Comparison of ENCODE assay signal across 7 cellular contexts in genomic region chr4:38803833-38804653, GRCh38. TPM values are rescaled to one million over a fixed set of nuclear protein-coding genes. Genes with fewer than 3 reads are reported as not detected.
DNase-seq lines count a peak whose midpoint lies in the region; ATAC-seq lines count a peak whose summit lies in the region.

No MANE protein-coding gene starts in this region.

- peak overlapping the region; percentile 52 for H3K27ac ChIP-seq in layer of hippocampus (ENCODE audit: low read depth, low read length)

- H3K27ac Mint-ChIP-seq in activated naive CD4-positive, alpha-beta T cell treated with anti-CD3 and anti-CD28 coated beads for 36 hours = peak overlapping the region; percentile 90
- H3K27ac Mint-ChIP-seq in stimulated activated naive CD8-positive, alpha-beta T cell treated with anti-CD3 and anti-CD28 coated beads, Interleukin-15, Interleukin-2, amounts not matched to agents 100 ng/mL and 50 ng/mL, for 24 hours = peak overlapping the region; percentile 96

- H3K4me1 Mint-ChIP-seq in activated naive CD4-positive, alpha-beta T cell treated with anti-CD3 and anti-CD28 coated beads for 36 hours (ENCODE audit: low read depth) = peaks cover 30% of the 10 kb centered on the region
- H3K4me1 Mint-ChIP-seq in stimulated activated naive CD8-positive, alpha-beta T cell treated with anti-CD3 and anti-CD28 coated beads, Interleukin-15, Interleukin-2, amounts not matched to agents 100 ng/mL and 50 ng/mL, for 24 hours (ENCODE audit: low read depth) = peaks cover 45% of the 10 kb centered on the region

- no peaks in the 10 kb centered on the region for H3K27me3 Mint-ChIP-seq in activated naive CD4-positive, alpha-beta T cell treated with anti-CD3 and anti-CD28 coated beads for 36 hours (ENCODE audit: low read depth)
- no peaks in the 10 kb centered on the region for H3K27me3 Mint-ChIP-seq in stimulated activated naive CD8-positive, alpha-beta T cell treated with anti-CD3 and anti-CD28 coated beads, Interleukin-15, Interleukin-2, amounts not matched to agents 100 ng/mL and 50 ng/mL, for 24 hours

- DNase-seq in activated naive CD4-positive, alpha-beta T cell treated with anti-CD3 and anti-CD28 coated beads for 36 hours = peak; percentile 68
- DNase-seq in hepatic stellate cell (ENCODE audit: low spot score) (no peak), NCI-H69 (lab: John Stamatoyannopoulos, UW) (no peak)

- CTCF ChIA-PET in activated naive CD4-positive, alpha-beta T cell treated with anti-CD3 and anti-CD28 coated beads for 36 hours (lab: Charles Lee) = interaction anchor here (0.7 to 6.4 kb wide), 21 partner anchors 8 to 244 kb away, joined by 3 to 62 read pairs (median 4); partner anchors contain the start of genes TLR10 and TLR6

- H3K4me3 Mint-ChIP-seq in activated naive CD4-positive, alpha-beta T cell treated with anti-CD3 and anti-CD28 coated beads for 36 hours = peak overlapping the region; percentile 66
- peak overlapping the region; percentile 83 for H3K4me3 Mint-ChIP-seq in stimulated activated naive CD8-positive, alpha-beta T cell treated with anti-CD3 and anti-CD28 coated beads, Interleukin-15, Interleukin-2, amounts not matched to agents 100 ng/mL and 50 ng/mL, for 24 hours

- intact Hi-C loops in activated naive CD4-positive, alpha-beta T cell treated with anti-CD3 and anti-CD28 coated beads for 36 hours (cut with micrococcal nuclease) = loop anchor here (1.0 to 10.0 kb wide), 13 partner anchors 15 to 1119 kb away; partner anchors contain the start of genes RELL1 and TLR6

- H3K27me3 ChIP-seq in layer of hippocampus (ENCODE audit: control insufficient read depth, insufficient read depth, low read length) = no peaks in the 10 kb centered on the region

- H3K36me3 Mint-ChIP-seq in activated naive CD4-positive, alpha-beta T cell treated with anti-CD3 and anti-CD28 coated beads for 36 hours (ENCODE audit: low read depth) = peaks cover 36% of the 10 kb centered on the region
- peaks cover 38% of the 10 kb centered on the region for H3K36me3 Mint-ChIP-seq in stimulated activated naive CD8-positive, alpha-beta T cell treated with anti-CD3 and anti-CD28 coated beads, Interleukin-15, Interleukin-2, amounts not matched to agents 100 ng/mL and 50 ng/mL, for 24 hours (ENCODE audit: low read depth)

- H3K9me3 Mint-ChIP-seq in activated naive CD4-positive, alpha-beta T cell treated with anti-CD3 and anti-CD28 coated beads for 36 hours = peaks cover 31% of the 10 kb centered on the region
- H3K9me3 Mint-ChIP-seq in stimulated activated naive CD8-positive, alpha-beta T cell treated with anti-CD3 and anti-CD28 coated beads, Interleukin-15, Interleukin-2, amounts not matched to agents 100 ng/mL and 50 ng/mL, for 24 hours = peaks cover 27% of the 10 kb centered on the region

- peak; percentile 43 for ATAC-seq in GM19328 (IDR thresholded peaks at IDR 0.05; ENCODE audit: unreplicated experiment)
- peak; percentile 59 for ATAC-seq in HG03064 (IDR thresholded peaks at IDR 0.05; ENCODE audit: low read depth, unreplicated experiment)

RNA-seq across cellular contexts. Expression of gene TLR1, which starts 0.5 kb away (rescaled TPM):
- total RNA-seq in activated naive CD4-positive, alpha-beta T cell treated with anti-CD3 and anti-CD28 coated beads for 36 hours = 1 to 10 TPM; 4.0 to 4.2 TPM

RNA-seq across cellular contexts. Expression of gene TLR10, which starts 21.3 kb away (rescaled TPM):
- total RNA-seq in activated naive CD4-positive, alpha-beta T cell treated with anti-CD3 and anti-CD28 coated beads for 36 hours = under 1 TPM; 0.12 to 0.17 TPM

RNA-seq across cellular contexts. Expression of gene TLR6, which starts 52.6 kb away (rescaled TPM):
- total RNA-seq in activated naive CD4-positive, alpha-beta T cell treated with anti-CD3 and anti-CD28 coated beads for 36 hours = 1 to 10 TPM; 3.6 TPM
